In genomic region chr16:1408171-1408837, GRCh38 we compare ENCODE assay signal across 8 cellular contexts. TPM values are rescaled to one million over a fixed set of nuclear protein-coding genes. Genes with fewer than 3 reads are reported as not detected.
A peak's percentile ranks its signal among the peaks of the same experiment; 100 is the strongest.
DNase-seq lines count a peak whose midpoint lies in the region; ATAC-seq and TF ChIP-seq lines count a peak whose summit lies in the region.

No MANE protein-coding gene starts in this region.

- H3K9me3 ChIP-seq in Karpas-422 (ENCODE audit: low read length), result no peaks in the 10 kb centered on the region
- no peaks in the 10 kb centered on the region for H3K9me3 ChIP-seq in neural cell (ENCODE audit: low read length)

- H2AFZ ChIP-seq in Karpas-422 (ENCODE audit: low read length), result peak overlapping the region; percentile 90; the same call in 1 of the 2 replicates
- peak overlapping the region; percentile 93 for H2AFZ ChIP-seq in neural cell (ENCODE audit: low read depth, low read length)

- TF ChIP-seq RAD21 in neural cell (conservative IDR thresholded peaks at IDR 0.05), result peak; percentile 13

- CTCF ChIA-PET in RWPE1 (lab: Yijun Ruan, JAX), result interaction anchor here (0.6 kb wide), 1 partner anchor 45 kb away, joined by 4 read pairs; no protein-coding TSS in a partner anchor

- H3K4me1 ChIP-seq in Karpas-422 (ENCODE audit: low read length), result peaks cover 9% of the 10 kb centered on the region

- no peaks in the 10 kb centered on the region for H3K36me3 ChIP-seq in Karpas-422 (ENCODE audit: insufficient read depth, low read length)
- no peaks in the 10 kb centered on the region for H3K36me3 ChIP-seq in neural cell (ENCODE audit: insufficient read depth, low read length)

- H3K4me2 ChIP-seq in Karpas-422 (ENCODE audit: low read depth, low read length, poor library complexity, severe bottlenecking) (peak overlapping the region; percentile 83), neural cell (ENCODE audit: low read length) (peak overlapping the region; percentile 80)

- peaks cover 11% of the 10 kb centered on the region; the same call in 1 of the 2 replicates for H4K20me1 ChIP-seq in Karpas-422 (ENCODE audit: insufficient read depth, low read depth, low read length)
- no peaks in the 10 kb centered on the region for H4K20me1 ChIP-seq in neural cell (ENCODE audit: insufficient read depth)

- ATAC-seq in GM21723 (IDR thresholded peaks at IDR 0.05; ENCODE audit: unreplicated experiment), result peak; percentile 70

- no peak for TF ChIP-seq CTCF in RWPE1 (conservative IDR thresholded peaks at IDR 0.05; ENCODE audit: low read depth)
- TF ChIP-seq CTCF in neural cell (IDR thresholded peaks at IDR 0.05; ENCODE audit: poor library complexity, severe bottlenecking), result no peak

- no peaks in the 10 kb centered on the region for H3F3A ChIP-seq in neural cell (ENCODE audit: insufficient read depth, low read length, poor library complexity, severe bottlenecking)

- H3K27ac ChIP-seq in Karpas-422 (ENCODE audit: low read length), result no peak overlapping the region
- H3K27ac ChIP-seq in RWPE1, result peak overlapping the region; percentile 44
- peak overlapping the region; percentile 87 for H3K27ac ChIP-seq in neural cell (ENCODE audit: low read length)

- TF ChIP-seq EP300 in neural cell (conservative IDR thresholded peaks at IDR 0.05; ENCODE audit: poor library complexity, severe bottlenecking), result peak; percentile 28

- H3K27me3 ChIP-seq in Karpas-422 (ENCODE audit: low read length) (no peaks in the 10 kb centered on the region), neural cell (ENCODE audit: insufficient read depth, low read depth, low read length) (no peaks in the 10 kb centered on the region)

- POLR2A ChIA-PET in RWPE1 (lab: Yijun Ruan, JAX; ENCODE audit: low non-redundant PET), result interaction anchor here (0.5 to 0.6 kb wide), 2 partner anchors 12 to 280 kb away, joined by 3 to 8 read pairs; partner anchors contain the start of gene UQCC4

- peak overlapping the region; percentile 77 for H3K9ac ChIP-seq in Karpas-422 (ENCODE audit: low read length)
- peak overlapping the region; percentile 91 for H3K9ac ChIP-seq in neural cell (ENCODE audit: low read length)

- H3K9me2 ChIP-seq in Karpas-422 (replicated peaks; ENCODE audit: insufficient read depth, low read length), result no peaks in the 10 kb centered on the region
- no peaks in the 10 kb centered on the region for H3K9me2 ChIP-seq in neural cell (ENCODE audit: insufficient read depth, low read length)

- DNase-seq in D341Med (ENCODE audit: low spot score) (peak; percentile 96), Karpas-422 (peak; percentile 98), RWPE1 (ENCODE audit: low spot score) (peak; percentile 97), fibroblast of the conjunctiva (ENCODE audit: low read depth) (peak; percentile 73)
- peak; percentile 98 for DNase-seq in activated effector memory CD4-positive, alpha-beta T cell treated with anti-CD3 and anti-CD28 coated beads, Interleukin-2, amount 50 U/mL, for 16 hours
- peak; percentile 92 for DNase-seq in stimulated activated naive CD4-positive, alpha-beta T cell treated with Interleukin-2 at 50 U/mL for 16 hours (lab: John Stamatoyannopoulos, UW)

- peak overlapping the region; percentile 78 for H3K4me3 ChIP-seq in Karpas-422 (ENCODE audit: low read length)
- H3K4me3 ChIP-seq in neural cell (ENCODE audit: low read length), result peak overlapping the region; percentile 84

- H3K79me2 ChIP-seq in Karpas-422 (ENCODE audit: low read length) (peaks cover 13% of the 10 kb centered on the region), neural cell (replicated peaks; ENCODE audit: insufficient read depth, low read length) (peaks cover 20% of the 10 kb centered on the region)

TF ChIP-seq in neural cell, 6 proteins besides CTCF, POLR2A, EP300 and RAD21:
- TF ChIP-seq REST (IDR thresholded peaks at IDR 0.05; ENCODE audit: borderline replicate concordance), result peak; percentile 63
- TF ChIP-seq SMC3 (conservative IDR thresholded peaks at IDR 0.05; ENCODE audit: poor library complexity), result no peak
- no peak for TF ChIP-seq EZH2 (IDR thresholded peaks at IDR 0.05; ENCODE audit: borderline replicate concordance, insufficient read depth, low read length, poor library complexity, severe bottlenecking)
- TF ChIP-seq MXI1 (conservative IDR thresholded peaks at IDR 0.05; ENCODE audit: poor library complexity, severe bottlenecking), result peak; percentile 58
- peak; percentile 30 for TF ChIP-seq TAF1 (IDR thresholded peaks at IDR 0.05; ENCODE audit: low read depth)
- TF ChIP-seq POLR2AphosphoS5 (IDR thresholded peaks at IDR 0.05), result peak; percentile 92

RNA-seq across cellular contexts. Expression of gene UNKL, which starts 6.2 kb away (rescaled TPM):
- total RNA-seq in Karpas-422 (2014; rRNA removed; shearing (Covaris generic); ENCODE audit: low replicate concordance), result 9.8 and 20.8 TPM in 2 replicates
- 11.9 and 13.0 TPM in 2 replicates for polyA plus RNA-seq in neural cell
- polyA minus RNA-seq in neural cell, result 12.8 and 15.3 TPM in 2 replicates

RNA-seq across cellular contexts. Expression of gene UQCC4, which starts 12.2 kb away (rescaled TPM):
- total RNA-seq in Karpas-422 (2014; rRNA removed; shearing (Covaris generic); ENCODE audit: low replicate concordance), result 19.0 and 22.2 TPM in 2 replicates
- 37.3 and 41.0 TPM in 2 replicates for polyA plus RNA-seq in neural cell
- polyA minus RNA-seq in neural cell, result 21.2 and 23.4 TPM in 2 replicates

RNA-seq across cellular contexts. Expression of gene PERCC1, which starts 22.6 kb away (rescaled TPM):
- not detected in 2 replicates for total RNA-seq in Karpas-422 (2014; rRNA removed; shearing (Covaris generic); ENCODE audit: low replicate concordance)
- polyA plus RNA-seq in neural cell, result not detected in 2 replicates
- polyA minus RNA-seq in neural cell, result not detected in 2 replicates

RNA-seq across cellular contexts. Expression of gene CCDC154, which starts 36.1 kb away (rescaled TPM):
- 0.11 TPM in 1 of 2 replicates, not detected in the other for total RNA-seq in Karpas-422 (2014; rRNA removed; shearing (Covaris generic); ENCODE audit: low replicate concordance)
- polyA plus RNA-seq in neural cell, result 3.1 and 3.3 TPM in 2 replicates
- 0.23 and 0.49 TPM in 2 replicates for polyA minus RNA-seq in neural cell

RNA-seq across cellular contexts. Expression of gene GNPTG, which starts 56.6 kb away (rescaled TPM):
- total RNA-seq in Karpas-422 (2014; rRNA removed; shearing (Covaris generic); ENCODE audit: low replicate concordance), result 19.6 and 39.1 TPM in 2 replicates
- polyA plus RNA-seq in neural cell, result 74.2 and 90.5 TPM in 2 replicates
- 17.7 and 19.2 TPM in 2 replicates for polyA minus RNA-seq in neural cell
